In genomic region chr13:113450861-113451620, GRCh38 we compare ENCODE assay signal across 8 cellular contexts. TPM values are rescaled to one million over a fixed set of nuclear protein-coding genes. Genes with fewer than 3 reads are reported as not detected.
DNase-seq lines count a peak whose midpoint lies in the region; ATAC-seq and TF ChIP-seq lines count a peak whose summit lies in the region.
"Not testable (repeated sequence)": the region's sequence is repeated elsewhere in the genome, so short reads cannot be mapped to it uniquely, and the experiment has no call there.

No MANE protein-coding gene starts in this region.

- H3K27ac Mint-ChIP-seq in WTC11, result not testable (repeated sequence)

- H3K4me1 ChIP-seq in Panc1 (ENCODE audit: control insufficient read depth, insufficient read depth, low read length), result not testable (repeated sequence)
- peaks cover 0 to 27% (median 2%) of the 10 kb centered on the region in 4 donors for H3K4me1 ChIP-seq in esophagus muscularis mucosa

- not testable (repeated sequence) for H3K27ac ChIP-seq in Panc1 (ENCODE audit: low read length); esophagus muscularis mucosa (replicated peaks in 1 of 4)

- H3K9me3 ChIP-seq in Panc1 (ENCODE audit: control insufficient read depth, insufficient read depth, low read depth, low read length); esophagus muscularis mucosa: not testable (repeated sequence)

- H3K36me3 ChIP-seq in Panc1 (ENCODE audit: control insufficient read depth, insufficient read depth, low read length), result not testable (repeated sequence)
- H3K36me3 ChIP-seq in esophagus muscularis mucosa, result peaks cover 13 to 28% (median 19%) of the 10 kb centered on the region in 4 donors

- not testable (repeated sequence) for H3K27me3 ChIP-seq in Panc1 (ENCODE audit: control insufficient read depth, insufficient read depth, low read length); esophagus muscularis mucosa

- DNase-seq in AG09319 (ENCODE audit: extremely low read depth, low read depth); GM12864 (ENCODE audit: low read depth); Panc1 (ENCODE audit: low read depth, low spot score); esophagus muscularis mucosa (ENCODE audit: extremely low spot score): not testable (repeated sequence)
- DNase-seq in MV-4-11 (lab: John Stamatoyannopoulos, UW) (peak; percentile 33), WTC11 (ENCODE audit: low spot score) (peak; percentile 66), kidney tubule cell (ENCODE audit: low spot score) (peak; percentile 28), sciatic nerve (ENCODE audit: low spot score) (peak; percentile 64)

- WGBS in esophagus muscularis mucosa, result 83% methylated on average over 13 of the region's 19 CpGs

- not testable (repeated sequence) for TF ChIP-seq EP300 in esophagus muscularis mucosa (IDR thresholded peaks at IDR 0.05)

- not testable (repeated sequence) for TF ChIP-seq POLR2A in esophagus muscularis mucosa (IDR thresholded peaks at IDR 0.05; ENCODE audit: low read depth)

- TF ChIP-seq CTCF in AG09319 (IDR thresholded peaks at IDR 0.05; ENCODE audit: low read depth, low read length) (peak; percentile 40), GM12864 (IDR thresholded peaks at IDR 0.05; ENCODE audit: low read depth, low read length, missing control alignments) (peak; percentile 46), Panc1 (IDR thresholded peaks at IDR 0.05) (peak; percentile 67), WTC11 (IDR thresholded peaks at IDR 0.05) (peak; percentile 22; the same call in 1 of the 2 replicates), esophagus muscularis mucosa (IDR thresholded peaks at IDR 0.05) (peak in 2 of 3 experiments; percentile 33 to 55)

- in situ Hi-C loops in Panc1 (cut with HindIII; ENCODE audit: low pct_unique_long_range_greater_than_20kb, low sequenced_read_pairs), result not testable (repeated sequence)

- CTCF ChIA-PET in Panc1 (lab: Charles Lee), result interaction anchor here (0.6 to 0.7 kb wide), 3 partner anchors 14 to 25 kb away, joined by 3 read pairs; no protein-coding TSS in a partner anchor
- CTCF ChIA-PET in WTC11 (lab: Charles Lee), result interaction anchor here (0.6 to 3.9 kb wide), 42 partner anchors 13 to 627 kb away, joined by 3 to 25 read pairs (median 3); partner anchors contain the start of gene DCUN1D2

- ATAC-seq in Panc1, sciatic nerve: not testable (repeated sequence)
- ATAC-seq in WTC11, result peak; percentile 76

- intact Hi-C loops in Panc1 (cut with micrococcal nuclease; ENCODE audit: unreplicated experiment); esophagus muscularis mucosa (cut with DNase I); sciatic nerve (cut with DNase I): not testable (repeated sequence)

- H3K4me1 Mint-ChIP-seq in WTC11, result not testable (repeated sequence)

- peaks cover 13% of the 10 kb centered on the region for H3K36me3 Mint-ChIP-seq in WTC11

- POLR2A ChIA-PET in Panc1 (lab: Charles Lee), result not testable (repeated sequence)
- POLR2A ChIA-PET in WTC11 (lab: Charles Lee), result interaction anchor here (0.6 to 1.0 kb wide), 2 partner anchors 38 kb away, joined by 3 to 4 read pairs; no protein-coding TSS in a partner anchor

- BruUV-seq in Panc1 (replicated peaks; lab: Mats Ljungman, UMichigan), result not testable (repeated sequence)

- not testable (repeated sequence) for H3K4me3 Mint-ChIP-seq in WTC11

- H3K9me3 Mint-ChIP-seq in WTC11, result not testable (repeated sequence)

- not testable (repeated sequence) for H3K4me3 ChIP-seq in GM12864 (ENCODE audit: low read depth, low read length); Panc1 (ENCODE audit: low read depth in 2 of 2, low read length in 2 of 2); esophagus muscularis mucosa

- not testable (repeated sequence) for H3K27me3 Mint-ChIP-seq in WTC11 (ENCODE audit: low read depth)

RNA-seq across cellular contexts. Expression of gene ADPRHL1, which starts 2.2 kb away (rescaled TPM):
- 4.8 TPM for total RNA-seq in Panc1 (2021; ENCODE audit: unreplicated experiment)
- 7.1 TPM for polyA plus RNA-seq in Panc1 (2012; ENCODE audit: insufficient read length)
- total RNA-seq in WTC11 (2021), result 1.0 to 1.5 TPM (median 1.4 TPM) in 3 replicates
- total RNA-seq in esophagus muscularis mucosa, result 10 to 100 TPM in 2 of 4 donors, 1 to 10 TPM in 2; 6.9 to 26.2 (median 11.0) TPM
- 14.5 TPM for total RNA-seq in sciatic nerve

RNA-seq across cellular contexts. Expression of gene DCUN1D2, which starts 39.5 kb away (rescaled TPM):
- 22.8 TPM for total RNA-seq in Panc1 (2021; ENCODE audit: unreplicated experiment)
- 9.0 TPM for polyA plus RNA-seq in Panc1 (2012; ENCODE audit: insufficient read length)
- total RNA-seq in WTC11 (2021), result 34.0 to 42.5 TPM (median 36.0 TPM) in 3 replicates
- 10 to 100 TPM; 13.6 to 32.5 (median 24.5) TPM for total RNA-seq in esophagus muscularis mucosa
- 28.3 TPM for total RNA-seq in sciatic nerve
